In genomic region chr2:119013640-119014039, GRCh38 we compare ENCODE assay signal across 21 cellular contexts.
DNase-seq lines count a peak whose midpoint lies in the region; ATAC-seq and TF ChIP-seq lines count a peak whose summit lies in the region.
"Had no signal": no experiment of that assay in that cellular context is flagged by ENCODE, and none has a peak within 500 bp of the region (broad histone marks: within the 10 kb centered on the region; RNA-seq: fewer than 3 reads in every experiment).

No MANE protein-coding gene starts in this region.

- H3K27ac ChIP-seq in upper lobe of right lung, result no peak overlapping the region
- H3K27ac ChIP-seq: SJCRH30 had no signal

- peaks cover 14% of the 10 kb centered on the region for H3K27me3 ChIP-seq in upper lobe of right lung

- peak; percentile 41 for DNase-seq in NOMO-1 treated with DMSO at 0.1 percent for 48 hours (lab: John Stamatoyannopoulos, UW; ENCODE audit: unreplicated experiment)
- DNase-seq in NOMO-1 treated with dmso at 0.1 percent for 144 hours (lab: John Stamatoyannopoulos, UW; ENCODE audit: unreplicated experiment), result no peak
- DNase-seq in Kasumi-1 (lab: John Stamatoyannopoulos, UW), result peak; percentile 4 to 34
- DNase-seq in activated T-helper 1 cell treated with anti-CD3 and anti-CD28 coated beads, Interleukin-12 subunit alpha, Interleukin-12 subunit beta, Interleukin-2, Interleukin-4 antibody, amounts not matched to agents 30 ng/mL and 10 ng/mL and 1 ng/mL, durations not matched to agents 14 hours and 24 hours and 36 hours (ENCODE audit: low spot score), result no peak
- peak; percentile 51 for DNase-seq in upper lobe of right lung
- no peak for DNase-seq in medulla oblongata (ENCODE audit: extremely low spot score)
- DNase-seq: CD4-positive, CD25-positive, alpha-beta regulatory T cell; DMS79 treated with DMSO at 0.1 percent for 48 hours; H7; HFFc6; NCI-H1092; NCI-H146; NCI-H2029; NCI-H2227 treated with DMSO at 0.1 percent for 48 hours; NCI-H510A treated with DMSO at 0.1 percent for 48 hours; NCI-H748 treated with DMSO at 0.1 percent for 48 hours; OCI-M1; SJCRH30 had no signal

- peak; percentile 46 for ATAC-seq in upper lobe of right lung
- ATAC-seq in GM21786 (IDR thresholded peaks at IDR 0.05; ENCODE audit: unreplicated experiment), result no peak
- ATAC-seq: GM12878 had no signal

- no peaks in the 10 kb centered on the region for H3K9me3 Mint-ChIP-seq in activated T-helper 1 cell treated with anti-CD3 and anti-CD28 coated beads, Interleukin-12 subunit alpha, Interleukin-12 subunit beta, Interleukin-2, Interleukin-4 antibody, amounts not matched to agents 30 ng/mL and 10 ng/mL and 1 ng/mL, durations not matched to agents 14 hours and 24 hours and 36 hours
- H3K9me3 Mint-ChIP-seq: HFFc6 had no signal

- no peaks in the 10 kb centered on the region for H3K36me3 ChIP-seq in upper lobe of right lung
- H3K36me3 ChIP-seq: SJCRH30 had no signal

- no peaks in the 10 kb centered on the region for H3K36me3 Mint-ChIP-seq in activated T-helper 1 cell treated with anti-CD3 and anti-CD28 coated beads, Interleukin-12 subunit alpha, Interleukin-12 subunit beta, Interleukin-2, Interleukin-4 antibody, amounts not matched to agents 30 ng/mL and 10 ng/mL and 1 ng/mL, durations not matched to agents 14 hours and 24 hours and 36 hours (ENCODE audit: low read depth)
- H3K36me3 Mint-ChIP-seq: CD4-positive, CD25-positive, alpha-beta regulatory T cell; IgD-negative memory B cell had no signal

- H3K9me3 ChIP-seq in upper lobe of right lung, result no peaks in the 10 kb centered on the region
- H3K9me3 ChIP-seq: SJCRH30 had no signal

- H3K4me1 Mint-ChIP-seq in activated T-helper 1 cell treated with anti-CD3 and anti-CD28 coated beads, Interleukin-12 subunit alpha, Interleukin-12 subunit beta, Interleukin-2, Interleukin-4 antibody, amounts not matched to agents 30 ng/mL and 10 ng/mL and 1 ng/mL, durations not matched to agents 14 hours and 24 hours and 36 hours (ENCODE audit: low read depth), result no peaks in the 10 kb centered on the region
- H3K4me1 Mint-ChIP-seq: CD4-positive, CD25-positive, alpha-beta regulatory T cell had no signal

- intact Hi-C loops in activated T-helper 1 cell treated with anti-CD3 and anti-CD28 coated beads, Interleukin-12 subunit alpha, Interleukin-12 subunit beta, Interleukin-2, Interleukin-4 antibody, amounts not matched to agents 30 ng/mL and 10 ng/mL and 1 ng/mL, durations not matched to agents 14 hours and 24 hours and 36 hours (cut with micrococcal nuclease), result no loop called here
- intact Hi-C loops in upper lobe of right lung (cut with DNase I), result no loop called here

- H3K4me1 ChIP-seq in upper lobe of right lung, result no peaks in the 10 kb centered on the region
- H3K4me1 ChIP-seq: SJCRH30 had no signal

- H3K27ac Mint-ChIP-seq in activated T-helper 1 cell treated with anti-CD3 and anti-CD28 coated beads, Interleukin-12 subunit alpha, Interleukin-12 subunit beta, Interleukin-2, Interleukin-4 antibody, amounts not matched to agents 30 ng/mL and 10 ng/mL and 1 ng/mL, durations not matched to agents 14 hours and 24 hours and 36 hours, result peak overlapping the region; percentile 21
- H3K27ac Mint-ChIP-seq: HFFc6, IgD-negative memory B cell had no signal

- TF ChIP-seq CTCF in upper lobe of right lung (IDR thresholded peaks at IDR 0.05), result no peak

- H3K4me3 Mint-ChIP-seq in activated T-helper 1 cell treated with anti-CD3 and anti-CD28 coated beads, Interleukin-12 subunit alpha, Interleukin-12 subunit beta, Interleukin-2, Interleukin-4 antibody, amounts not matched to agents 30 ng/mL and 10 ng/mL and 1 ng/mL, durations not matched to agents 14 hours and 24 hours and 36 hours, result no peak overlapping the region
- H3K4me3 Mint-ChIP-seq: CD4-positive, CD25-positive, alpha-beta regulatory T cell; HFFc6; IgD-negative memory B cell had no signal

- H3K27me3 Mint-ChIP-seq in activated T-helper 1 cell treated with anti-CD3 and anti-CD28 coated beads, Interleukin-12 subunit alpha, Interleukin-12 subunit beta, Interleukin-2, Interleukin-4 antibody, amounts not matched to agents 30 ng/mL and 10 ng/mL and 1 ng/mL, durations not matched to agents 14 hours and 24 hours and 36 hours (ENCODE audit: insufficient read depth), result peaks cover 8% of the 10 kb centered on the region

- H3K4me3 ChIP-seq in upper lobe of right lung, result no peak overlapping the region
- H3K4me3 ChIP-seq: GM12878, SJCRH30 had no signal

Comparison
In these comparisons a context has a peak if more than half of its experiments do, and no peak if none do; other contexts are left out.
1. DNase-seq: peak in NOMO-1 treated with DMSO at 0.1 percent for 48 hours (single experiment), Kasumi-1 (2 of 2) and upper lobe of right lung (single experiment); none in NOMO-1 treated with dmso at 0.1 percent for 144 hours (single experiment), activated T-helper 1 cell treated with anti-CD3 and anti-CD28 coated beads, Interleukin-12 subunit alpha, Interleukin-12 subunit beta, Interleukin-2, Interleukin-4 antibody, amounts not matched to agents 30 ng/mL and 10 ng/mL and 1 ng/mL, durations not matched to agents 14 hours and 24 hours and 36 hours (single experiment) and medulla oblongata (single experiment).